ENCODE assay signal across 8 cellular contexts in the genomic region with DNA sequence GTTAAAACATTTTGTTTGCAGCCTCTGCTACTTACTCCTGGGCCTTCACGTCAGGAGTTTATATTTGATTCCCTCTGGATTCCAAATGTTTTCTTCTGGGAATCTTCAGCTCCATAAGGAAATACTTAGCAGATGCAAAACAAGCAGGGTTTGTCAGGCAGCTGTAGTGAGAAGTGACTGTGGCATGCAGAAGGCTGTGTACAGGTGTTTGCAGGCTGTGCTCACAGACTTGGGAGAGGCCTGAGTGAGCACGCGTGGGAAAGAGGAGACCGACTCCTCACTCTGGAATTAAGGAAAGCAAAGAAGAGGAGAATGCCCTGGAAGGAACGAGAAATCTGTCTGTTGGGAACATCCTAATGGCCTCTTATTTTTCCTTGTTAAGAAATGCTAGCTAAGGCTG.
DNase-seq lines count a peak whose midpoint lies in the region; ATAC-seq, FAIRE-seq and TF ChIP-seq lines count a peak whose summit lies in the region.

No MANE protein-coding gene starts in this region.

- peaks cover 30% of the 10 kb centered on the region for H3F3A ChIP-seq in SK-N-SH (replicated peaks; ENCODE audit: insufficient read depth)

- POLR2A ChIA-PET in SK-N-SH (lab: Yijun Ruan, JAX): no interaction called here

- H2AFZ ChIP-seq in SK-N-SH (ENCODE audit: low read depth): no peak overlapping the region

- H3K4me3 Mint-ChIP-seq in CD14-positive monocyte: no peak overlapping the region

- H3K36me3 ChIP-seq in SK-N-SH (replicated peaks in 1 of 2; ENCODE audit: control insufficient read depth in 1 of 2, insufficient read depth in 2 of 2, low read length in 1 of 2) (peaks cover 18 to 56% of the 10 kb centered on the region in 2 experiments), pancreas (peaks cover 0 to 3% (median 0%) of the 10 kb centered on the region in 3 donors)

- peak in 3 of 4 donors; percentile 5 to 16 (median 11) for ATAC-seq in pancreas
- ATAC-seq in GM19455 (IDR thresholded peaks at IDR 0.05; ENCODE audit: unreplicated experiment): no peak
- no peak for ATAC-seq in HG02588 (IDR thresholded peaks at IDR 0.05; ENCODE audit: unreplicated experiment)

- intact Hi-C loops in CD14-positive monocyte (cut with micrococcal nuclease): no loop called here
- intact Hi-C loops in pancreas (cut with DNase I): no loop called here

- WGBS in SK-N-SH (ENCODE audit: low lambda C conversion rate): 53% methylated on average over 5 of the region's 5 CpGs
- WGBS in pancreas, 2 donors: 77 to 80% methylated on average over 5 of the region's 5 CpGs

- H3K27me3 Mint-ChIP-seq in CD14-positive monocyte (ENCODE audit: low read depth in 3 of 3): peaks cover 0 to 2% (median 0%) of the 10 kb centered on the region in 3 donors

- no peaks in the 10 kb centered on the region for H3K27me3 ChIP-seq in SK-N-SH (ENCODE audit: insufficient read depth)
- no peaks in the 10 kb centered on the region for H3K27me3 ChIP-seq in pancreas

- H3K9ac ChIP-seq in SK-N-SH: peak overlapping the region; percentile 26; the same call in 1 of the 2 replicates

- peaks cover 31 to 60% of the 10 kb centered on the region in 2 experiments for H3K4me1 ChIP-seq in SK-N-SH (ENCODE audit: control insufficient read depth in 1 of 2, insufficient read depth in 2 of 2, low read depth in 1 of 2, low read length in 1 of 2)
- peaks cover 10 to 25% (median 10%) of the 10 kb centered on the region in 3 donors for H3K4me1 ChIP-seq in pancreas

- no peak for TF ChIP-seq CTCF in CD14-positive monocyte (IDR thresholded peaks at IDR 0.05)
- no peak for TF ChIP-seq CTCF in SK-N-SH (IDR thresholded peaks at IDR 0.05)
- no peak for TF ChIP-seq CTCF in fibroblast of mammary gland (conservative IDR thresholded peaks at IDR 0.05; ENCODE audit: control insufficient read depth, insufficient read depth, low read depth, low read length)
- no peak for TF ChIP-seq CTCF in pancreas (IDR thresholded peaks at IDR 0.05)

- peaks cover 29% of the 10 kb centered on the region for H3K4me1 Mint-ChIP-seq in CD14-positive monocyte

- H3K36me3 Mint-ChIP-seq in CD14-positive monocyte: peaks cover 89 to 90% of the 10 kb centered on the region in 2 donors

- H3K9me2 ChIP-seq in SK-N-SH: no peaks in the 10 kb centered on the region

- H3K9me3 ChIP-seq in SK-N-SH (no peaks in the 10 kb centered on the region), pancreas (no peaks in the 10 kb centered on the region)

- no peak for FAIRE-seq in pancreas (lab: Jason Lieb, UNC)

- no peak for TF ChIP-seq EP300 in SK-N-SH (IDR thresholded peaks at IDR 0.05; ENCODE audit: borderline replicate concordance in 1 of 2, low read depth in 1 of 2, low read length in 1 of 2)

- CTCF ChIA-PET in SK-N-SH (lab: Yijun Ruan, JAX): interaction anchor here (0.6 to 3.0 kb wide), 5 partner anchors 33 to 646 kb away, joined by 3 to 11 read pairs (median 3); no protein-coding TSS in a partner anchor

- peak overlapping the region; percentile 65 for H3K4me2 ChIP-seq in SK-N-SH

- no peak for DNase-seq in CD14-positive monocyte (ENCODE audit: low spot score)
- no peak for DNase-seq in SK-N-SH
- DNase-seq in fibroblast of mammary gland (ENCODE audit: low read depth): peak; percentile 69
- no peak for DNase-seq in pancreas
- no peak for DNase-seq in anterior cingulate cortex (lab: John Stamatoyannopoulos, UW)
- no peak for DNase-seq in activated effector memory CD4-positive, alpha-beta T cell treated with anti-CD3 and anti-CD28 coated beads, Interleukin-2, amount 50 U/mL, for 16 hours

- H3K27ac ChIP-seq in SK-N-SH (ENCODE audit: low read depth in 2 of 2, low read length in 1 of 2) (peak overlapping the region; percentile 80 to 96), pancreas (peak overlapping the region; percentile 6 to 71 (median 30))

- H3K79me2 ChIP-seq in SK-N-SH (ENCODE audit: insufficient read depth): peaks cover 56% of the 10 kb centered on the region

- TF ChIP-seq RAD21 in SK-N-SH (IDR thresholded peaks at IDR 0.05; ENCODE audit: low read length): no peak

- H3K4me3 ChIP-seq in SK-N-SH (ENCODE audit: low read depth in 2 of 2, low read length in 1 of 2) (no peak overlapping the region), fibroblast of mammary gland (ENCODE audit: control insufficient read depth, low read depth, low read length) (no peak overlapping the region), pancreas (no peak overlapping the region)

- peak overlapping the region in 5 of 7 donors; percentile 0 to 86 (median 68) for H3K27ac Mint-ChIP-seq in CD14-positive monocyte

- no peaks in the 10 kb centered on the region for H4K20me1 ChIP-seq in SK-N-SH (ENCODE audit: insufficient read depth)

- H3K9me3 Mint-ChIP-seq in CD14-positive monocyte: peaks cover 0 to 2% (median 0%) of the 10 kb centered on the region in 7 donors

TF ChIP-seq in SK-N-SH, 30 proteins besides CTCF, POLR2A, EP300 and RAD21:
- TF ChIP-seq JUND (IDR thresholded peaks at IDR 0.05): no peak
- TF ChIP-seq, protein P1, sequence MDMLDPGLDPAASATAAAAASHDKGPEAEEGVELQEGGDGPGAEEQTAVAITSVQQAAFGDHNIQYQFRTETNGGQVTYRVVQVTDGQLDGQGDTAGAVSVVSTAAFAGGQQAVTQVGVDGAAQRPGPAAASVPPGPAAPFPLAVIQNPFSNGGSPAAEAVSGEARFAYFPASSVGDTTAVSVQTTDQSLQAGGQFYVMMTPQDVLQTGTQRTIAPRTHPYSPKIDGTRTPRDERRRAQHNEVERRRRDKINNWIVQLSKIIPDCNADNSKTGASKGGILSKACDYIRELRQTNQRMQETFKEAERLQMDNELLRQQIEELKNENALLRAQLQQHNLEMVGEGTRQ (IDR thresholded peaks at IDR 0.05; ENCODE audit: borderline replicate concordance, low read depth, low read length): no peak
TF ChIP-seq in SK-N-SH: peak in this region for 0.

Comparison
In these comparisons a context has a peak if more than half of its experiments do, and no peak if none do; other contexts are left out.
1. ATAC-seq: peak in pancreas (3 of 4); none in GM19455 (single experiment) and HG02588 (single experiment).